9 cellular contexts compared by ENCODE assay signal in the genomic region with DNA sequence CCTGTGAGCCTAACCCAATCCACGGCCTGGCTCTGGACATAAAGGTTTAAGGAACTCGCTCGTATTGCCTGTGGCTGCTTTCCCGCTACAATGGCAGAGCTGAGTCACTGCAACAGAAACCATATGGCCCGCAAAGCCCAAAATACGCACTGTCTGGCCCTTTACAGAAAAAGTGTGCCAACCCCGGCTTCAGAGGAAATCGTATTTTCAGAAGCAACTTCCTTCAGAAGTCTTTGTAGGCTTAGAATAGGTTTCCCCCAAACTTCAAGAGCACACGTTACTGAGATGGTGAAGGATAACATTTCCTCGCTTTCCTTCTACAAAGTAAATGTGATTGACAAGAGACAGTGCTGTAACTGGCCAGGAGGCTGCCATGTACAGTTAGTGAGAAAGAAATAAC. TPM values are rescaled to one million over a fixed set of nuclear protein-coding genes. Genes with fewer than 3 reads are reported as not detected.
DNase-seq lines count a peak whose midpoint lies in the region; ATAC-seq and TF ChIP-seq lines count a peak whose summit lies in the region.
"Had no signal": no experiment of that assay in that cellular context is flagged by ENCODE, and none has a peak within 500 bp of the region (broad histone marks: within the 10 kb centered on the region; RNA-seq: fewer than 3 reads in every experiment).

No MANE protein-coding gene starts in this region.

- H3K9ac ChIP-seq in Karpas-422 (ENCODE audit: low read length): no peak overlapping the region

- DNase-seq in Karpas-422: no peak
- peak; percentile 84 for DNase-seq in activated CD4-positive, alpha-beta memory T cell treated with anti-CD3 and anti-CD28 coated beads for 36 hours
- DNase-seq in effector CD4-positive, alpha-beta T cell: peak; percentile 23
- peak; percentile 35 to 40 for DNase-seq in stimulated activated CD8-positive, alpha-beta memory T cell treated with anti-CD3 and anti-CD28 coated beads, Interleukin-7, amount 100 ng/mL, for 4 hours (ENCODE audit: low read depth in 2 of 2)
- DNase-seq in CD14-positive monocyte (ENCODE audit: low spot score): no peak
- DNase-seq in right cardiac atrium: no peak
- DNase-seq in NCI-H1105 treated with DMSO at 0.1 percent for 48 hours (lab: John Stamatoyannopoulos, UW): no peak
- DNase-seq in T1000 (lab: John Stamatoyannopoulos, UW): no peak

- POLR2A ChIA-PET in activated CD4-positive, alpha-beta memory T cell treated with anti-CD3 and anti-CD28 coated beads for 36 hours (lab: Charles Lee): no interaction called here

- H3K36me3 Mint-ChIP-seq in activated CD4-positive, alpha-beta memory T cell treated with anti-CD3 and anti-CD28 coated beads for 36 hours: no peaks in the 10 kb centered on the region
- peaks cover 0 to 2% of the 10 kb centered on the region in 2 donors for H3K36me3 Mint-ChIP-seq in CD14-positive monocyte
- H3K36me3 Mint-ChIP-seq: brain had no signal

- peak overlapping the region; percentile 30 for H3K4me3 Mint-ChIP-seq in activated CD4-positive, alpha-beta memory T cell treated with anti-CD3 and anti-CD28 coated beads for 36 hours
- peak overlapping the region in 1 of 2 donors; percentile 62 for H3K4me3 Mint-ChIP-seq in CD14-positive monocyte
- H3K4me3 Mint-ChIP-seq: brain had no signal

- no peaks in the 10 kb centered on the region for H3K79me2 ChIP-seq in Karpas-422 (ENCODE audit: low read length)

- H3K36me3 ChIP-seq in Karpas-422 (ENCODE audit: insufficient read depth, low read length): no peaks in the 10 kb centered on the region

- H3K9me3 Mint-ChIP-seq in activated CD4-positive, alpha-beta memory T cell treated with anti-CD3 and anti-CD28 coated beads for 36 hours: no peaks in the 10 kb centered on the region
- no peaks in the 10 kb centered on the region for H3K9me3 Mint-ChIP-seq in CD14-positive monocyte
- H3K9me3 Mint-ChIP-seq: brain had no signal

- intact Hi-C loops in activated CD4-positive, alpha-beta memory T cell treated with anti-CD3 and anti-CD28 coated beads for 36 hours (cut with micrococcal nuclease): loop anchor here (1.0 to 2.0 kb wide), 3 partner anchors 16 to 174 kb away; a partner anchor contains a TSS
- intact Hi-C loops in CD14-positive monocyte (cut with micrococcal nuclease): no loop called here
- intact Hi-C loops in right cardiac atrium (cut with DNase I): no loop called here

- no peak for TF ChIP-seq CTCF in CD14-positive monocyte (IDR thresholded peaks at IDR 0.05)

- H4K20me1 ChIP-seq in Karpas-422 (ENCODE audit: insufficient read depth, low read depth, low read length): no peaks in the 10 kb centered on the region

- no peaks in the 10 kb centered on the region for H3K9me2 ChIP-seq in Karpas-422 (replicated peaks; ENCODE audit: insufficient read depth, low read length)

- ATAC-seq in right cardiac atrium: no peak

- H3K9me3 ChIP-seq in Karpas-422 (ENCODE audit: low read length) (no peaks in the 10 kb centered on the region), right cardiac atrium (ENCODE audit: control insufficient read depth, low read length) (no peaks in the 10 kb centered on the region)

- H3K4me1 ChIP-seq in Karpas-422 (ENCODE audit: low read length) (peaks cover 6% of the 10 kb centered on the region), right cardiac atrium (ENCODE audit: control insufficient read depth, insufficient read depth, low read length) (no peaks in the 10 kb centered on the region)

- H2AFZ ChIP-seq in Karpas-422 (ENCODE audit: low read length): peak overlapping the region; percentile 74

- H3K27ac Mint-ChIP-seq in activated CD4-positive, alpha-beta memory T cell treated with anti-CD3 and anti-CD28 coated beads for 36 hours: peak overlapping the region; percentile 86
- peak overlapping the region in 1 of 7 donors; percentile 43 for H3K27ac Mint-ChIP-seq in CD14-positive monocyte
- H3K27ac Mint-ChIP-seq: brain had no signal

- CTCF ChIA-PET in activated CD4-positive, alpha-beta memory T cell treated with anti-CD3 and anti-CD28 coated beads for 36 hours (lab: Charles Lee): interaction anchor here (0.5 to 1.5 kb wide), 3 partner anchors 108 to 1224 kb away, joined by 4 to 5 read pairs (median 5); no protein-coding TSS in a partner anchor

- H3K4me1 Mint-ChIP-seq in activated CD4-positive, alpha-beta memory T cell treated with anti-CD3 and anti-CD28 coated beads for 36 hours (ENCODE audit: low read depth): peaks cover 19% of the 10 kb centered on the region
- peaks cover 13% of the 10 kb centered on the region for H3K4me1 Mint-ChIP-seq in CD14-positive monocyte

- H3K4me3 ChIP-seq in Karpas-422 (ENCODE audit: low read length) (no peak overlapping the region), right cardiac atrium (ENCODE audit: low read length) (no peak overlapping the region)

- no peak overlapping the region for H3K27ac ChIP-seq in Karpas-422 (ENCODE audit: low read length)
- H3K27ac ChIP-seq in right cardiac atrium (ENCODE audit: low read length): no peak overlapping the region

- 54% methylated on average over 10 of the region's 10 CpGs for WGBS in right cardiac atrium

- no peaks in the 10 kb centered on the region for H3K27me3 Mint-ChIP-seq in activated CD4-positive, alpha-beta memory T cell treated with anti-CD3 and anti-CD28 coated beads for 36 hours
- peaks cover 0 to 5% (median 0%) of the 10 kb centered on the region in 3 donors for H3K27me3 Mint-ChIP-seq in CD14-positive monocyte (ENCODE audit: low read depth in 3 of 3)
- H3K27me3 Mint-ChIP-seq: brain had no signal

- H3K27me3 ChIP-seq in Karpas-422 (ENCODE audit: low read length) (no peaks in the 10 kb centered on the region), right cardiac atrium (ENCODE audit: control insufficient read depth, insufficient read depth) (no peaks in the 10 kb centered on the region)

- peak overlapping the region; percentile 5 for H3K4me2 ChIP-seq in Karpas-422 (ENCODE audit: low read depth, low read length, poor library complexity, severe bottlenecking)

RNA-seq across cellular contexts. Expression of a gene that starts 34.8 kb away (rescaled TPM):
- 69.2 and 140 TPM in 2 replicates for total RNA-seq in Karpas-422 (2014; rRNA removed; shearing (Covaris generic); ENCODE audit: low replicate concordance)
- 10 to 100 TPM; 24.4 to 26.6 TPM for total RNA-seq in activated CD4-positive, alpha-beta memory T cell treated with anti-CD3 and anti-CD28 coated beads for 36 hours
- 100 to 1,000 TPM; 105 to 138 TPM for polyA plus RNA-seq in CD14-positive monocyte
- 10 to 100 TPM; 23.1 to 98.5 (median 57.6) TPM for total RNA-seq in right cardiac atrium
- polyA plus RNA-seq in right cardiac atrium: 71.7 TPM

RNA-seq across cellular contexts. Expression of a gene that starts 56.2 kb away (rescaled TPM):
- 32.7 and 77.7 TPM in 2 replicates for total RNA-seq in Karpas-422 (2014; rRNA removed; shearing (Covaris generic); ENCODE audit: low replicate concordance)
- 10 to 100 TPM; 23.3 to 23.7 TPM for total RNA-seq in activated CD4-positive, alpha-beta memory T cell treated with anti-CD3 and anti-CD28 coated beads for 36 hours
- polyA plus RNA-seq in CD14-positive monocyte (10 to 100 TPM; 17.2 to 19.1 TPM), right cardiac atrium (13.3 TPM)
- 10 to 100 TPM; 38.7 to 42.2 (median 39.3) TPM for total RNA-seq in right cardiac atrium

Comparison
In these comparisons a context has a peak if more than half of its experiments do, and no peak if none do; other contexts are left out.
1. DNase-seq: peak in activated CD4-positive, alpha-beta memory T cell treated with anti-CD3 and anti-CD28 coated beads for 36 hours (single experiment), effector CD4-positive, alpha-beta T cell (single experiment) and stimulated activated CD8-positive, alpha-beta memory T cell treated with anti-CD3 and anti-CD28 coated beads, Interleukin-7, amount 100 ng/mL, for 4 hours (2 of 2); none in Karpas-422 (single experiment), CD14-positive monocyte (single experiment), right cardiac atrium (0 of 3), NCI-H1105 treated with DMSO at 0.1 percent for 48 hours (single experiment) and T1000 (single experiment).